ENCODE assay signal across 8 cellular contexts in genomic region chr10:100998183-100998990, GRCh38. TPM values are rescaled to one million over a fixed set of nuclear protein-coding genes. Genes with fewer than 3 reads are reported as not detected.
DNase-seq lines count a peak whose midpoint lies in the region; ATAC-seq, FAIRE-seq and TF ChIP-seq lines count a peak whose summit lies in the region.

No MANE protein-coding gene starts in this region.

- H3K4me1 ChIP-seq in naive thymus-derived CD4-positive, alpha-beta T cell (ENCODE audit: control insufficient read depth in 2 of 2, insufficient read depth in 2 of 2, low read length in 2 of 2) = peaks cover 20 to 22% of the 10 kb centered on the region in 2 donors
- peaks cover 16 to 64% (median 54%) of the 10 kb centered on the region in 5 donors for H3K4me1 ChIP-seq in subcutaneous abdominal adipose tissue (ENCODE audit: control insufficient read depth in 5 of 5, insufficient read depth in 5 of 5, low read length in 5 of 5)

- H3K27me3 ChIP-seq in naive thymus-derived CD4-positive, alpha-beta T cell (ENCODE audit: control insufficient read depth in 2 of 2, insufficient read depth in 2 of 2, low read length in 2 of 2) = no peaks in the 10 kb centered on the region
- no peaks in the 10 kb centered on the region for H3K27me3 ChIP-seq in subcutaneous abdominal adipose tissue (ENCODE audit: control insufficient read depth in 5 of 5, insufficient read depth in 4 of 5, low read length in 5 of 5)

- H3K9me3 Mint-ChIP-seq in naive thymus-derived CD4-positive, alpha-beta T cell = no peaks in the 10 kb centered on the region

- peak overlapping the region; percentile 87 to 98 (median 92) for H3K4me3 Mint-ChIP-seq in naive thymus-derived CD4-positive, alpha-beta T cell

- POLR2A ChIA-PET in AG04449 (lab: Yijun Ruan, JAX) = interaction anchor here (0.9 to 2.0 kb wide), 7 partner anchors 9 to 34 kb away, joined by 3 to 8 read pairs (median 4); partner anchors contain the start of genes PDZD7 and SFXN3
- POLR2A ChIA-PET in naive thymus-derived CD4-positive, alpha-beta T cell (lab: Charles Lee) = interaction anchor here (0.7 to 4.8 kb wide), 13 partner anchors 8 to 86 kb away, joined by 3 to 65 read pairs (median 5); partner anchors contain the start of genes MRPL43, PDZD7, SEMA4G and SFXN3

- no peak for DNase-seq in AG04449 (ENCODE audit: low read depth, low spot score)
- peak; percentile 81 to 87 for DNase-seq in Kasumi-1 (lab: John Stamatoyannopoulos, UW)
- peak; percentile 69 for DNase-seq in RCC 7860 (ENCODE audit: low spot score)
- DNase-seq in activated effector memory CD4-positive, alpha-beta T cell treated with anti-CD3 and anti-CD28 coated beads, Interleukin-2, amount 50 U/mL, for 16 hours = peak; percentile 87
- DNase-seq in fibroblast of mammary gland (ENCODE audit: low read depth) = peak; percentile 81
- peak; percentile 52 to 75 (median 68) for DNase-seq in naive thymus-derived CD4-positive, alpha-beta T cell

- peaks cover 0 to 10% (median 3%) of the 10 kb centered on the region in 5 donors for H3K36me3 Mint-ChIP-seq in naive thymus-derived CD4-positive, alpha-beta T cell

- intact Hi-C loops in naive thymus-derived CD4-positive, alpha-beta T cell (cut with micrococcal nuclease) = loop anchor here (1.0 to 5.0 kb wide), 4 partner anchors 62 to 436 kb away; partner anchors contain the start of genes BTRC (in 1 of the 2) and KAZALD1 (in 1 of the 2)

- no peak for FAIRE-seq in RCC 7860 (lab: Jason Lieb, UNC)

- TF ChIP-seq CTCF in AG04449 (IDR thresholded peaks at IDR 0.05; ENCODE audit: insufficient read depth, low read length, missing control alignments) (no peak), fibroblast of mammary gland (conservative IDR thresholded peaks at IDR 0.05; ENCODE audit: control insufficient read depth, insufficient read depth, low read depth, low read length) (no peak)

- peaks cover 15 to 37% (median 23%) of the 10 kb centered on the region in 7 donors for H3K4me1 Mint-ChIP-seq in naive thymus-derived CD4-positive, alpha-beta T cell

- H3K27me3 Mint-ChIP-seq in naive thymus-derived CD4-positive, alpha-beta T cell = no peaks in the 10 kb centered on the region

- peak overlapping the region; percentile 85 for H3K4me3 ChIP-seq in AG04449 (ENCODE audit: low read depth, low read length)
- H3K4me3 ChIP-seq in fibroblast of mammary gland (ENCODE audit: control insufficient read depth, low read depth, low read length) = peak overlapping the region; percentile 70
- peak overlapping the region; percentile 87 for H3K4me3 ChIP-seq in naive thymus-derived CD4-positive, alpha-beta T cell (ENCODE audit: low read length)
- H3K4me3 ChIP-seq in subcutaneous abdominal adipose tissue (ENCODE audit: low read depth in 1 of 5, low read length in 5 of 5) = peak overlapping the region; percentile 72 to 93 (median 88)

- H3K36me3 ChIP-seq in naive thymus-derived CD4-positive, alpha-beta T cell (ENCODE audit: control insufficient read depth in 2 of 3, insufficient read depth in 3 of 3, low read length in 3 of 3) = peaks cover 0 to 23% (median 0%) of the 10 kb centered on the region in 3 experiments
- H3K36me3 ChIP-seq in subcutaneous abdominal adipose tissue (ENCODE audit: control insufficient read depth in 5 of 5, insufficient read depth in 5 of 5, low read length in 5 of 5) = peaks cover 0 to 20% (median 11%) of the 10 kb centered on the region in 5 donors

- H3K9me3 ChIP-seq in naive thymus-derived CD4-positive, alpha-beta T cell (ENCODE audit: control insufficient read depth in 2 of 3, low read length in 3 of 3) = no peaks in the 10 kb centered on the region
- no peaks in the 10 kb centered on the region for H3K9me3 ChIP-seq in subcutaneous abdominal adipose tissue (ENCODE audit: control insufficient read depth in 5 of 5, low read length in 5 of 5)

- CTCF ChIA-PET in AG04449 (lab: Yijun Ruan, JAX) = interaction anchor here (0.6 to 26.4 kb wide), 18 partner anchors 11 to 463 kb away, joined by 3 to 803 read pairs (median 4); partner anchors contain the start of genes HIF1AN, KAZALD1, MRPL43 and PDZD7
- CTCF ChIA-PET in naive thymus-derived CD4-positive, alpha-beta T cell (lab: Charles Lee) = interaction anchor here (0.7 to 7.9 kb wide), 13 partner anchors 8 to 1144 kb away, joined by 3 to 56 read pairs (median 3); partner anchors contain the start of genes KAZALD1, MRPL43, PDZD7 and SFXN3

- TF ChIP-seq POLR2A in GM19099 (IDR thresholded peaks at IDR 0.05; ENCODE audit: extremely low read depth, insufficient read length, low read depth) = peak; percentile 14

- peak overlapping the region; percentile 69 to 99 (median 92) for H3K9ac ChIP-seq in subcutaneous abdominal adipose tissue (ENCODE audit: low read length in 5 of 5)

- ATAC-seq in naive thymus-derived CD4-positive, alpha-beta T cell = peak; percentile 22

- peak overlapping the region; percentile 88 to 99 (median 94) for H3K27ac Mint-ChIP-seq in naive thymus-derived CD4-positive, alpha-beta T cell

- peak overlapping the region; percentile 99 for H3K27ac ChIP-seq in naive thymus-derived CD4-positive, alpha-beta T cell (ENCODE audit: low read depth, low read length)
- H3K27ac ChIP-seq in subcutaneous abdominal adipose tissue (ENCODE audit: low read depth, low read length) = peak overlapping the region; percentile 91

RNA-seq across cellular contexts. Expression of gene LZTS2, which starts 1.2 kb away (rescaled TPM):
- 10 to 100 TPM; 16.0 to 44.7 (median 25.5) TPM for total RNA-seq in naive thymus-derived CD4-positive, alpha-beta T cell
- polyA plus RNA-seq in naive thymus-derived CD4-positive, alpha-beta T cell = 10 to 100 TPM; 10.8 to 25.6 TPM

RNA-seq across cellular contexts. Expression of gene TWNK, which starts 11.0 kb away (rescaled TPM):
- 10 to 100 TPM in 3 of 5 experiments, 1 to 10 TPM in 2; 5.8 to 17.3 (median 14.8) TPM for total RNA-seq in naive thymus-derived CD4-positive, alpha-beta T cell
- 10 to 100 TPM; 10.0 to 18.9 TPM for polyA plus RNA-seq in naive thymus-derived CD4-positive, alpha-beta T cell

RNA-seq across cellular contexts. Expression of gene MRPL43, which starts 11.1 kb away (rescaled TPM):
- total RNA-seq in naive thymus-derived CD4-positive, alpha-beta T cell = 10 to 100 TPM; 35.8 to 74.5 (median 46.5) TPM
- polyA plus RNA-seq in naive thymus-derived CD4-positive, alpha-beta T cell = 100 to 1,000 TPM; 143 to 149 TPM

RNA-seq across cellular contexts. Expression of gene SEMA4G, which starts 29.1 kb away (rescaled TPM):
- total RNA-seq in naive thymus-derived CD4-positive, alpha-beta T cell = 1 to 10 TPM in 3 of 5 experiments, under 1 TPM in 2; 0.78 to 1.7 (median 1.2) TPM
- polyA plus RNA-seq in naive thymus-derived CD4-positive, alpha-beta T cell = under 1 TPM; 0.24 to 0.52 TPM

RNA-seq across cellular contexts. Expression of gene PDZD7, which starts 32.5 kb away (rescaled TPM):
- 1 to 10 TPM in 3 of 5 experiments, under 1 TPM in 2; 0.65 to 2.8 (median 1.8) TPM for total RNA-seq in naive thymus-derived CD4-positive, alpha-beta T cell
- 1 to 10 TPM in 1 of 2 donors, under 1 TPM in 1; 0.71 to 1.1 TPM for polyA plus RNA-seq in naive thymus-derived CD4-positive, alpha-beta T cell
